7 cellular contexts compared by ENCODE assay signal in the genomic region with DNA sequence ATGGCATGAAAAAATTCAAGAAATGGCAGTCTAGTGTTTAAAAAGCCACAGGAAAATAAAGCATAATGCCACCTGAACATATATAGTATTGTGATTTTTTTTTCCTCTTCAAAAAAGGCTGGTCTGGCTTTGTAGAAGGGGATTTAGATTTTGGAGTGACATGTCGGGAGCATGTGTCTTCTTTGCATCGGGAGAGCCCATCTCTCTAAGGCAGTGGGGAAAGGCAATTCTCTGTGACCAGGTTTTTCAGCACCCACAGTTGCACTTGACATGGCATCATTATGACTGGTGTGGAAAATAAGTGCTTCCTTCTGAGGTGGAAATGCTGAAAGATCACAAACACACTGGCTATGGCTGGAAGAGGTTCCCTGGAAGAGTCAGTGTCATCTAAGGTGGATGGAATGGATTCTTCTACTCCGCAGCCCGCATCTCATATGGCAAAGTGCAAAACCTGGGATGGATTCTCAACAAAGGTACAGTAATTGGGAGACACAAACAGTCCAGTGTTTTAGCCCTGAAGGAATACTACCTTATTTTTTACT.
DNase-seq lines count a peak whose midpoint lies in the region; ATAC-seq, FAIRE-seq and TF ChIP-seq lines count a peak whose summit lies in the region.

No MANE protein-coding gene starts in this region.

- H3K4me3 ChIP-seq in HAP-1 (peak overlapping the region; percentile 14), stomach (peak overlapping the region; percentile 21 to 32 (median 28))

- H3K36me3 ChIP-seq in HAP-1 (replicated peaks), result no peaks in the 10 kb centered on the region
- H3K36me3 ChIP-seq in stomach, result no peaks in the 10 kb centered on the region

- H3K9me3 ChIP-seq in HAP-1 (no peaks in the 10 kb centered on the region), stomach (no peaks in the 10 kb centered on the region)

- peak; percentile 67 to 71 for DNase-seq in HAP-1 (ENCODE audit: low spot score in 2 of 2)
- DNase-seq in NCI-H446 treated with DMSO at 0.1 percent for 48 hours (lab: John Stamatoyannopoulos, UW), result peak; percentile 71
- peak; percentile 95 for DNase-seq in cerebellar cortex (ENCODE audit: low spot score)
- DNase-seq in stomach, result no peak
- no peak for DNase-seq in GM13976 (ENCODE audit: low spot score)

- peaks cover 10% of the 10 kb centered on the region for H3K4me1 ChIP-seq in HAP-1
- peaks cover 26 to 40% (median 34%) of the 10 kb centered on the region in 4 donors for H3K4me1 ChIP-seq in stomach

- in situ Hi-C loops in HAP-1 (cut with MboI; ENCODE audit: low sequenced_read_pairs), result no loop called here
- in situ Hi-C loops in GM13976 (cut with MboI; ENCODE audit: low sequenced_read_pairs, unreplicated experiment), result no loop called here

- no peak for ATAC-seq in GM18519 (IDR thresholded peaks at IDR 0.05; ENCODE audit: low FRiP score, unreplicated experiment)

- H3K27ac ChIP-seq in stomach, result peak overlapping the region in 3 of 5 donors; percentile 3 to 66 (median 56)

- 0 to 5% (median 2%) methylated on average over 4 of the region's 4 CpGs for WGBS in stomach, 5 donors

- peak; percentile 82 for FAIRE-seq in islet of Langerhans (lab: Jason Lieb, UNC)

- TF ChIP-seq POLR2A in stomach (IDR thresholded peaks at IDR 0.05), result no peak

- intact Hi-C loops in stomach (cut with DNase I; ENCODE audit: low total_unique reads), result no loop called here

- no peaks in the 10 kb centered on the region for H3K27me3 ChIP-seq in HAP-1 (ENCODE audit: low read depth)
- peaks cover 0 to 15% (median 6%) of the 10 kb centered on the region in 3 donors for H3K27me3 ChIP-seq in stomach

- TF ChIP-seq CTCF in stomach (IDR thresholded peaks at IDR 0.05) (no peak), GM13976 (IDR thresholded peaks at IDR 0.05; ENCODE audit: borderline replicate concordance, control extremely low read depth, extremely low read depth, insufficient read depth, missing control alignments) (no peak)

- no peak for TF ChIP-seq EP300 in stomach (IDR thresholded peaks at IDR 0.05)

Comparison
In these comparisons a context has a peak if more than half of its experiments do, and no peak if none do; other contexts are left out.
1. DNase-seq: peak in HAP-1 (2 of 2), NCI-H446 treated with DMSO at 0.1 percent for 48 hours (single experiment) and cerebellar cortex (single experiment); none in stomach (single experiment) and GM13976 (single experiment).